Comparison of ENCODE assay signal across 20 cellular contexts in the genomic region with DNA sequence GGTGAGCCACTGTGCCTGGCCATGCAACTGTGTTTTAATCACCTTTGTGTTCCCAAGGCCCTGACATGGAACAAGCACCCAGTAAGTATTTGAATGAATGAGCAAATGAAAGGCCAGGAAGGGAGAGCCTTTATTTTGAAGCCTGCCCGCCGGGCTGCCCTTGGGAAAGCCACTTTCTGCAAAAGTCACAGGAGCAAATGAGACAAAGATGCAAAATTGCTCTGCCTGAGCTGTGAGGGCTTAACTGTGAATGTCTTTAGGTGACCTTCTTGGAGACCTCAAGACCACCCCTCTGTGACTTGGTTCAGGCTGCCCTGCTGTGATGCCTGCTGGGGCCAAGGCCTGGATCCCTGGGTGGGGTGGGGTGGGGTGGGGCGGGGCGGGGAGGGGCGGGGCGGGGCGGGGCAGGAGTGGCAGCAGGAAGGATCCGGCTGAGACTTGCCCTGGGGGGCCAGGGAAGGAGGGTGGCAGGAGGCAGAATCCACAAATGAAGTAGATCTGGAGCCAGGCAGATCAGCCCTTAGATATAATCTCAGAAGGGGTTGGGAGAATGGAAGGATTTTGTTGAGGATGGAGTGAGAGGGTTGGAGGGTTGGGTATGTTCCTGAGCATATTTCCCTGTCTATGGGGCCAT.
"Had no signal": no experiment of that assay in that cellular context is flagged by ENCODE, and none has a peak within 500 bp of the region (broad histone marks: within the 10 kb centered on the region; RNA-seq: fewer than 3 reads in every experiment).

No MANE protein-coding gene starts in this region.

- H3K9me3 ChIP-seq: ascending aorta, gastroesophageal sphincter, ovary, right lobe of liver, upper lobe of right lung had no signal

- H3K36me3 ChIP-seq: ascending aorta, gastroesophageal sphincter, heart left ventricle, ovary, right lobe of liver, upper lobe of right lung had no signal

- DNase-seq: activated B cell treated with CpG ODN at 0.5 μM for 24 hours; activated CD4-positive, alpha-beta T cell treated with anti-CD3 and anti-CD28 coated beads for 48 hours; activated CD8-positive, alpha-beta memory T cell treated with anti-CD3 and anti-CD28 coated beads, Interleukin-2, amount 50 U/mL, for 48 hours; activated CD8-positive, alpha-beta T cell treated with anti-CD3 and anti-CD28 coated beads, Interleukin-2, amount 10 ng/mL, durations not matched to agents 7 days and 5 days; activated gamma-delta T cell; cortex of kidney; heart left ventricle; immature natural killer cell; mesendoderm; natural killer cell; ovary; stimulated activated CD4-positive, alpha-beta T cell treated with anti-CD3 and anti-CD28 coated beads, Interleukin-4, amount 100 ng/mL, for 1 hour; upper lobe of right lung had no signal

- H3K27me3 ChIP-seq: ascending aorta, ovary, right lobe of liver, upper lobe of right lung had no signal

- H3K4me3 ChIP-seq: ascending aorta, gastroesophageal sphincter, heart left ventricle, ovary, right lobe of liver, smooth muscle cell, upper lobe of right lung had no signal

- H3K27me3 Mint-ChIP-seq: activated naive CD4-positive, alpha-beta T cell treated with anti-CD3 and anti-CD28 coated beads, Interleukin-2, amount 50 U/mL, for 24 hours had no signal

- H3K9me3 Mint-ChIP-seq: activated B cell treated with CpG ODN at 0.5 μM for 24 hours; activated naive CD4-positive, alpha-beta T cell treated with anti-CD3 and anti-CD28 coated beads, Interleukin-2, amount 50 U/mL, for 24 hours; immature natural killer cell; natural killer cell; stimulated activated effector memory CD8-positive, alpha-beta T cell treated with anti-CD3 and anti-CD28 coated beads, Interleukin-12 subunit alpha, Interleukin-12 subunit beta, amount 100 ng/mL, for 72 hours; T-helper 2 cell treated with Interferon-gamma antibody and Interleukin-4, amounts not matched to agents 5 μg/mL and 100 μg/mL, for 36 hours had no signal

- H3K4me3 Mint-ChIP-seq: activated B cell treated with CpG ODN at 0.5 μM for 24 hours; activated CD8-positive, alpha-beta T cell treated with anti-CD3 and anti-CD28 coated beads, Interleukin-2, amount 10 ng/mL, durations not matched to agents 7 days and 5 days; activated naive CD4-positive, alpha-beta T cell treated with anti-CD3 and anti-CD28 coated beads, Interleukin-2, amount 50 U/mL, for 24 hours; immature natural killer cell; natural killer cell; stimulated activated effector memory CD8-positive, alpha-beta T cell treated with anti-CD3 and anti-CD28 coated beads, Interleukin-12 subunit alpha, Interleukin-12 subunit beta, amount 100 ng/mL, for 72 hours; T-helper 2 cell treated with Interferon-gamma antibody and Interleukin-4, amounts not matched to agents 5 μg/mL and 100 μg/mL, for 36 hours had no signal

- H3K27ac ChIP-seq: ascending aorta, gastroesophageal sphincter, ovary, right lobe of liver, upper lobe of right lung had no signal

- H3K36me3 Mint-ChIP-seq: activated naive CD4-positive, alpha-beta T cell treated with anti-CD3 and anti-CD28 coated beads, Interleukin-2, amount 50 U/mL, for 24 hours; natural killer cell; stimulated activated effector memory CD8-positive, alpha-beta T cell treated with anti-CD3 and anti-CD28 coated beads, Interleukin-12 subunit alpha, Interleukin-12 subunit beta, amount 100 ng/mL, for 72 hours had no signal

- H3K27ac Mint-ChIP-seq: activated B cell treated with CpG ODN at 0.5 μM for 24 hours; activated CD8-positive, alpha-beta T cell treated with anti-CD3 and anti-CD28 coated beads, Interleukin-2, amount 10 ng/mL, durations not matched to agents 7 days and 5 days; activated naive CD4-positive, alpha-beta T cell treated with anti-CD3 and anti-CD28 coated beads, Interleukin-2, amount 50 U/mL, for 24 hours; natural killer cell; stimulated activated effector memory CD8-positive, alpha-beta T cell treated with anti-CD3 and anti-CD28 coated beads, Interleukin-12 subunit alpha, Interleukin-12 subunit beta, amount 100 ng/mL, for 72 hours; T-helper 2 cell treated with Interferon-gamma antibody and Interleukin-4, amounts not matched to agents 5 μg/mL and 100 μg/mL, for 36 hours had no signal

- H3K4me1 ChIP-seq: ascending aorta, gastroesophageal sphincter, right lobe of liver had no signal
